9 cellular contexts compared by ENCODE assay signal in genomic region chr2:193963472-193964119, GRCh38.
A peak's percentile ranks its signal among the peaks of the same experiment; 100 is the strongest.
DNase-seq lines count a peak whose midpoint lies in the region; ATAC-seq, FAIRE-seq and TF ChIP-seq lines count a peak whose summit lies in the region.
"Had no signal": no experiment of that assay in that cellular context is flagged by ENCODE, and none has a peak within 500 bp of the region (broad histone marks: within the 10 kb centered on the region; RNA-seq: fewer than 3 reads in every experiment).

No MANE protein-coding gene starts in this region.

- H3K36me3 ChIP-seq in esophagus squamous epithelium: no peaks in the 10 kb centered on the region

- no peak for TF ChIP-seq POLR2A in esophagus squamous epithelium (IDR thresholded peaks at IDR 0.05)

- no peaks in the 10 kb centered on the region for H3K27me3 ChIP-seq in esophagus squamous epithelium

- H3K4me3 ChIP-seq in esophagus squamous epithelium: no peak overlapping the region

- FAIRE-seq in GM19239 (lab: Jason Lieb, UNC): no peak
- FAIRE-seq: endometrium had no signal

- intact Hi-C loops in esophagus squamous epithelium (cut with DNase I): no loop called here

- H3K9me3 ChIP-seq in esophagus squamous epithelium: no peaks in the 10 kb centered on the region

- H3K27ac ChIP-seq in esophagus squamous epithelium: no peak overlapping the region

- no peaks in the 10 kb centered on the region for H3K4me1 ChIP-seq in esophagus squamous epithelium

- in situ Hi-C loops in ACHN (cut with HindIII; ENCODE audit: low pct_ligation_motif_present, low pct_unique_long_range_greater_than_20kb, low sequenced_read_pairs): no loop called here

- peak in 1 of 6 experiments; percentile 10 for TF ChIP-seq CTCF in esophagus squamous epithelium (IDR thresholded peaks at IDR 0.05)

- DNase-seq in ACHN: peak; percentile 61
- DNase-seq in SW480 (ENCODE audit: low spot score): peak; percentile 37
- DNase-seq in medulla oblongata (ENCODE audit: extremely low spot score): peak; percentile 40
- no peak for DNase-seq in esophagus squamous epithelium (lab: John Stamatoyannopoulos, UW)
- no peak for DNase-seq in GM19239 (ENCODE audit: insufficient read length, low spot score)
- DNase-seq in activated CD4-positive, alpha-beta T cell treated with anti-CD3 and anti-CD28 coated beads for 48 hours: no peak

- ATAC-seq in GM18511 (IDR thresholded peaks at IDR 0.05; ENCODE audit: unreplicated experiment) (peak; percentile 74), HG03442 (IDR thresholded peaks at IDR 0.05; ENCODE audit: unreplicated experiment) (peak; percentile 81)

- 38 to 40% methylated on average over 4 of the region's 4 CpGs for WGBS in esophagus squamous epithelium, 2 donors

Comparison
In these comparisons a context has a peak if more than half of its experiments do, and no peak if none do; other contexts are left out.
1. DNase-seq: peak in ACHN (single experiment), SW480 (single experiment) and medulla oblongata (single experiment); none in esophagus squamous epithelium (single experiment), GM19239 (single experiment) and activated CD4-positive, alpha-beta T cell treated with anti-CD3 and anti-CD28 coated beads for 48 hours (single experiment).